23 cellular contexts compared by ENCODE assay signal in genomic region chr20:57638173-57638894, GRCh38. TPM values are rescaled to one million over a fixed set of nuclear protein-coding genes. Genes with fewer than 3 reads are reported as not detected.
DNase-seq lines count a peak whose midpoint lies in the region; ATAC-seq, FAIRE-seq and TF ChIP-seq lines count a peak whose summit lies in the region.
"Had no signal": no experiment of that assay in that cellular context is flagged by ENCODE, and none has a peak within 500 bp of the region (broad histone marks: within the 10 kb centered on the region; RNA-seq: fewer than 3 reads in every experiment).

No MANE protein-coding gene starts in this region.

- ATAC-seq in HG03175 (IDR thresholded peaks at IDR 0.05; ENCODE audit: unreplicated experiment), result no peak
- ATAC-seq: activated T-helper 17 cell treated with anti-CD3 and anti-CD28 coated beads, Interleukin-2, amount 50 U/mL, for 72 hours; left lobe of liver; stimulated activated naive B cell treated with anti-CD40 and anti-IgM and Interleukin-4, amounts not matched to agents 10 μg/mL and 1 μg/mL and 100 μg/mL, for 72 hours had no signal

- peak; percentile 12 for DNase-seq in LoVo (ENCODE audit: low spot score)
- DNase-seq in brain microvascular endothelial cell, result peak; percentile 13
- DNase-seq in kidney tubule cell (ENCODE audit: low spot score), result peak; percentile 92
- DNase-seq in small intestine, result no peak
- no peak for DNase-seq in superior temporal gyrus (ENCODE audit: extremely low spot score)
- DNase-seq in HuH-7 (ENCODE audit: low spot score), result no peak
- DNase-seq: activated CD8-positive, alpha-beta memory T cell treated with anti-CD3 and anti-CD28 coated beads, Interleukin-2, amount 50 U/mL, for 4 hours; anterior cingulate cortex; caudate nucleus; dermis blood vessel endothelial cell; glutamatergic neuron; GOT3; NCI-H1694; NCI-H774; ovary; stimulated activated CD4-positive, alpha-beta T cell treated with anti-CD3 and anti-CD28 coated beads, Interleukin-4, amount 100 ng/mL, for 24 hours; stimulated activated naive B cell treated with anti-CD40 and anti-IgM and Interleukin-4, amounts not matched to agents 10 μg/mL and 1 μg/mL and 100 μg/mL, for 72 hours had no signal

- H3K27me3 ChIP-seq in brain microvascular endothelial cell (replicated peaks) (no peaks in the 10 kb centered on the region), small intestine (ENCODE audit: control insufficient read depth in 2 of 2, insufficient read depth in 2 of 2, low read length in 2 of 2) (peaks cover 0 to 2% of the 10 kb centered on the region in 2 donors)
- H3K27me3 ChIP-seq: ovary, right atrium auricular region had no signal

- in situ Hi-C loops in brain microvascular endothelial cell (cut with HindIII; ENCODE audit: low pct_ligation_motif_present, low sequenced_read_pairs), result no loop called here

- H3K27ac ChIP-seq in brain microvascular endothelial cell, result no peak overlapping the region
- no peak overlapping the region for H3K27ac ChIP-seq in small intestine (ENCODE audit: low read depth in 1 of 2, low read length in 1 of 2)
- H3K27ac ChIP-seq: ovary, right atrium auricular region, thoracic aorta had no signal

- no peak overlapping the region for H3K4me3 ChIP-seq in brain microvascular endothelial cell (ENCODE audit: low read depth, low read length)
- H3K4me3 ChIP-seq in small intestine (ENCODE audit: low read depth in 1 of 2, low read length in 2 of 2), result no peak overlapping the region
- H3K4me3 ChIP-seq: ovary, right atrium auricular region, thoracic aorta had no signal

- whole genome bisulfite sequencing in small intestine, 3 donors, result 55 to 76% (median 58%) methylated on average over 7 of the region's 7 CpGs

- no peak for FAIRE-seq in small intestine (lab: Jason Lieb, UNC)

- H3K4me1 ChIP-seq in small intestine (ENCODE audit: control insufficient read depth in 2 of 2, insufficient read depth in 1 of 2, low read depth in 1 of 2, low read length in 1 of 2), result no peaks in the 10 kb centered on the region
- H3K4me1 ChIP-seq: right atrium auricular region had no signal

- H3K9me3 ChIP-seq in small intestine (ENCODE audit: control insufficient read depth, low read depth), result no peaks in the 10 kb centered on the region
- H3K9me3 ChIP-seq: ovary had no signal

- TF ChIP-seq CTCF in brain microvascular endothelial cell (IDR thresholded peaks at IDR 0.05; ENCODE audit: low read depth, low read length, missing control alignments), result no peak

- H3K36me3 ChIP-seq in brain microvascular endothelial cell (replicated peaks) (no peaks in the 10 kb centered on the region), small intestine (ENCODE audit: control insufficient read depth in 2 of 2, insufficient read depth in 2 of 2, low read length in 2 of 2) (no peaks in the 10 kb centered on the region)
- H3K36me3 ChIP-seq: ovary, right atrium auricular region, thoracic aorta had no signal

RNA-seq across cellular contexts. Expression of gene ZBP1, which starts 18.1 kb away (rescaled TPM):
- polyA plus RNA-seq in small intestine, result 1 to 10 TPM in 2 of 3 donors, under 1 TPM in 1; 0.45 to 2.7 (median 2.7) TPM
- polyA plus RNA-seq: fibroblast of lung had no signal

Comparison
In these comparisons a context has a peak if more than half of its experiments do, and no peak if none do; other contexts are left out.
1. DNase-seq: peak in LoVo (single experiment), brain microvascular endothelial cell (single experiment) and kidney tubule cell (single experiment); none in small intestine (single experiment), superior temporal gyrus (single experiment) and HuH-7 (single experiment).